8 cellular contexts compared by ENCODE assay signal in the genomic region with DNA sequence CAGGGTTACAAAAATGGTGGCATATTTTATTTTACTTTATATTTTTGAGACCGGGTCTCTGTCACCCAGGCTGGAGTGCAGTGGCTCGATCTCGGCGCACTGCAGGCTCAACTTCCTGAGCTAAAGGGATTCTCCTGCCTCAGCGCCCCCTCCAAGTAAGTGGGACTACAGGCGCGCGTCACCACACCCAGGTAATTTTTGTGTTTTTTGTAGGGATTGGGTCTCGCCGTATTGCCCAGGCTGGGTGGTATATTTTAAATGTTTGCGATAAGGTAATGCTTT. TPM values are rescaled to one million over a fixed set of nuclear protein-coding genes. Genes with fewer than 3 reads are reported as not detected.
A peak's percentile ranks its signal among the peaks of the same experiment; 100 is the strongest.
DNase-seq lines count a peak whose midpoint lies in the region; ATAC-seq, FAIRE-seq and TF ChIP-seq lines count a peak whose summit lies in the region.

No MANE protein-coding gene starts in this region.

- no peak for FAIRE-seq in D721Med (lab: Jason Lieb, UNC)

- ATAC-seq in psoas muscle (no peak), HG03280 (IDR thresholded peaks at IDR 0.05; ENCODE audit: unreplicated experiment) (no peak)

- peak overlapping the region; percentile 76 for H3K4me2 ChIP-seq in DOHH2 (ENCODE audit: low read length)

- H4K20me1 ChIP-seq in DOHH2 (ENCODE audit: control insufficient read depth, insufficient read depth, low read depth, low read length) = no peaks in the 10 kb centered on the region

- no peaks in the 10 kb centered on the region for H3K79me2 ChIP-seq in DOHH2 (ENCODE audit: control insufficient read depth, low read length)

- no peak overlapping the region for H3K27ac ChIP-seq in DOHH2 (ENCODE audit: low read depth, low read length)
- peak overlapping the region; percentile 36 for H3K27ac ChIP-seq in psoas muscle

- WGBS in psoas muscle, 3 donors = 75 to 80% (median 77%) methylated on average over 11 of the region's 11 CpGs

- H3K9me3 ChIP-seq in DOHH2 (ENCODE audit: control insufficient read depth, insufficient read depth, low read length) (no peaks in the 10 kb centered on the region), psoas muscle (no peaks in the 10 kb centered on the region)

- H3K27me3 ChIP-seq in DOHH2 (ENCODE audit: control insufficient read depth, low read length) = peaks cover 41% of the 10 kb centered on the region
- peaks cover 0 to 8% (median 6%) of the 10 kb centered on the region in 3 donors for H3K27me3 ChIP-seq in psoas muscle (ENCODE audit: insufficient read depth in 3 of 3, low read length in 2 of 3)

- no peak overlapping the region for H3K4me3 ChIP-seq in DOHH2 (ENCODE audit: low read length)
- peak overlapping the region; percentile 80 for H3K4me3 ChIP-seq in epithelial cell of proximal tubule (ENCODE audit: low read depth, low read length)
- H3K4me3 ChIP-seq in psoas muscle = peak overlapping the region; percentile 82

- H3K4me1 ChIP-seq in DOHH2 (ENCODE audit: control insufficient read depth, low read length) (peaks cover 18% of the 10 kb centered on the region), psoas muscle (no peaks in the 10 kb centered on the region)

- H3K9me2 ChIP-seq in DOHH2 (replicated peaks; ENCODE audit: control insufficient read depth, low read length) = no peaks in the 10 kb centered on the region

- DNase-seq in RKO (ENCODE audit: low spot score) (peak; percentile 51), epithelial cell of proximal tubule (ENCODE audit: low read depth) (no peak), psoas muscle (no peak), NCI-H187 treated with DMSO at 0.1 percent for 48 hours (lab: John Stamatoyannopoulos, UW) (no peak), D721Med (ENCODE audit: insufficient read length, low spot score) (no peak), globus pallidus (ENCODE audit: low spot score) (no peak)

- intact Hi-C loops in psoas muscle (cut with DNase I) = no loop called here

- no peak for TF ChIP-seq CTCF in DOHH2 (IDR thresholded peaks at IDR 0.05; ENCODE audit: low read depth, low read length, poor library complexity, severe bottlenecking)
- TF ChIP-seq CTCF in epithelial cell of proximal tubule (conservative IDR thresholded peaks at IDR 0.05; ENCODE audit: low read depth, low read length) = no peak
- no peak for TF ChIP-seq CTCF in psoas muscle (IDR thresholded peaks at IDR 0.05)
- TF ChIP-seq CTCF in D721Med (IDR thresholded peaks at IDR 0.05; ENCODE audit: insufficient read depth, missing control alignments) = no peak

- H3K36me3 ChIP-seq in DOHH2 (ENCODE audit: control insufficient read depth, low read length) (no peaks in the 10 kb centered on the region), psoas muscle (ENCODE audit: insufficient read depth in 1 of 2, low read depth in 1 of 2) (peaks cover 0 to 3% of the 10 kb centered on the region in 2 donors)

- peaks cover 3% of the 10 kb centered on the region; the same call in 1 of the 2 replicates for H3F3A ChIP-seq in DOHH2 (ENCODE audit: control insufficient read depth, insufficient read depth)

RNA-seq across cellular contexts. Expression of gene FOSL1, which starts 0.7 kb away (rescaled TPM):
- total RNA-seq in epithelial cell of proximal tubule (143 and 172 TPM in 2 replicates), psoas muscle (10 to 100 TPM in 3 of 4 donors, under 1 TPM in 1; 0.75 to 12.6 (median 11.5) TPM)
- 100 to 1,000 TPM in 1 of 3 donors, 1 to 10 TPM in 2; 5.7 to 257 (median 7.8) TPM for polyA plus RNA-seq in psoas muscle

RNA-seq across cellular contexts. Expression of gene CCDC85B, which starts 10.4 kb away (rescaled TPM):
- 76.5 and 94.2 TPM in 2 replicates for total RNA-seq in epithelial cell of proximal tubule
- total RNA-seq in psoas muscle = 10 to 100 TPM; 16.7 to 39.6 (median 27.8) TPM
- 10 to 100 TPM; 24.7 to 35.9 (median 26.5) TPM for polyA plus RNA-seq in psoas muscle

RNA-seq across cellular contexts. Expression of gene FIBP, which starts 12.6 kb away (rescaled TPM):
- total RNA-seq in epithelial cell of proximal tubule (85.3 and 135 TPM in 2 replicates), psoas muscle (10 to 100 TPM; 27.7 to 42.5 (median 37.0) TPM)
- polyA plus RNA-seq in psoas muscle = 10 to 100 TPM; 32.2 to 73.9 (median 44.1) TPM

RNA-seq across cellular contexts. Expression of gene C11orf68, which starts 18.0 kb away (rescaled TPM):
- total RNA-seq in epithelial cell of proximal tubule (6.6 and 12.4 TPM in 2 replicates), psoas muscle (10 to 100 TPM; 52.8 to 71.9 (median 59.9) TPM)
- 10 to 100 TPM; 60.3 to 98.7 (median 75.0) TPM for polyA plus RNA-seq in psoas muscle

RNA-seq across cellular contexts. Expression of gene DRAP1, which starts 18.4 kb away (rescaled TPM):
- total RNA-seq in epithelial cell of proximal tubule (225 TPM in 2 replicates), psoas muscle (100 to 1,000 TPM in 1 of 4 donors, 10 to 100 TPM in 3; 74.5 to 138 (median 91.3) TPM)
- 100 to 1,000 TPM; 121 to 217 (median 134) TPM for polyA plus RNA-seq in psoas muscle

Comparison
In these comparisons a context has a peak if more than half of its experiments do, and no peak if none do; other contexts are left out.
1. RNA of gene FOSL1, which starts 0.7 kb away (total RNA-seq): 143 to 172 TPM in epithelial cell of proximal tubule; 0.75 to 12.6 TPM in psoas muscle; every median in the first group is over 10 times any median in the second.